In genomic region chr2:42236911-42237310, GRCh38 we compare ENCODE assay signal across 16 cellular contexts.
DNase-seq lines count a peak whose midpoint lies in the region; ATAC-seq and TF ChIP-seq lines count a peak whose summit lies in the region.
"Had no signal": no experiment of that assay in that cellular context is flagged by ENCODE, and none has a peak within 500 bp of the region (broad histone marks: within the 10 kb centered on the region; RNA-seq: fewer than 3 reads in every experiment).

No MANE protein-coding gene starts in this region.

- no peak overlapping the region for H3K4me3 ChIP-seq in dorsolateral prefrontal cortex
- H3K4me3 ChIP-seq: BLaER1 treated with 17β-estradiol and CSF1 and Interleukin-3, amounts not matched to agents 10 nM and 100 nM had no signal

- peaks cover 2% of the 10 kb centered on the region for H3K36me3 Mint-ChIP-seq in activated naive CD4-positive, alpha-beta T cell treated with anti-CD3 and anti-CD28 coated beads, Interleukin-2, amount 50 U/mL, for 24 hours
- peaks cover 5% of the 10 kb centered on the region for H3K36me3 Mint-ChIP-seq in T-cell
- H3K36me3 Mint-ChIP-seq in effector memory CD8-positive, alpha-beta T cell (ENCODE audit: insufficient read depth), result peaks cover 48% of the 10 kb centered on the region

- H3K4me1 Mint-ChIP-seq in activated naive CD4-positive, alpha-beta T cell treated with anti-CD3 and anti-CD28 coated beads, Interleukin-2, amount 50 U/mL, for 24 hours, result peaks cover 80% of the 10 kb centered on the region
- H3K4me1 Mint-ChIP-seq in T-cell, result peaks cover 75 to 88% (median 87%) of the 10 kb centered on the region in 3 donors
- peaks cover 46 to 69% of the 10 kb centered on the region in 2 donors for H3K4me1 Mint-ChIP-seq in effector memory CD8-positive, alpha-beta T cell (ENCODE audit: low read depth in 2 of 2)

- CTCF ChIA-PET in T-cell (lab: Charles Lee), result interaction anchor here in 1 of 2 donors (1.0 kb wide), 2 partner anchors 8 to 54 kb away, joined by 3 to 4 read pairs; no protein-coding TSS in a partner anchor

- TF ChIP-seq CTCF in dorsolateral prefrontal cortex (IDR thresholded peaks at IDR 0.05 in 54 of 56, conservative IDR thresholded peaks at IDR 0.05 in 2 of 56; ENCODE audit: low read depth in 1 of 56, partially characterized antibody in 56 of 56), result no peak

- DNase-seq in activated naive CD4-positive, alpha-beta T cell treated with anti-CD3 and anti-CD28 coated beads, Interleukin-2, amount 50 U/mL, for 16 hours, result no peak
- DNase-seq in T-cell, result no peak
- DNase-seq in effector memory CD8-positive, alpha-beta T cell, result no peak
- DNase-seq in dorsolateral prefrontal cortex, result no peak
- DNase-seq in activated effector memory CD4-positive, alpha-beta T cell treated with anti-CD3 and anti-CD28 coated beads, Interleukin-2, amount 50 U/mL, for 16 hours, result no peak
- DNase-seq: ACHN; CD8-positive, alpha-beta T cell; COR-L47; DMS153; DMS79 treated with DMSO at 0.1 percent for 48 hours; EL; GOT3; H9 had no signal

- H3K27me3 ChIP-seq in dorsolateral prefrontal cortex, result no peaks in the 10 kb centered on the region
- H3K27me3 ChIP-seq: BLaER1 treated with 17β-estradiol and CSF1 and Interleukin-3, amounts not matched to agents 10 nM and 100 nM had no signal

- H3K4me3 Mint-ChIP-seq in activated naive CD4-positive, alpha-beta T cell treated with anti-CD3 and anti-CD28 coated beads, Interleukin-2, amount 50 U/mL, for 24 hours, result no peak overlapping the region
- peak overlapping the region in 1 of 3 donors; percentile 8 for H3K4me3 Mint-ChIP-seq in T-cell
- peak overlapping the region; percentile 1 to 4 for H3K4me3 Mint-ChIP-seq in effector memory CD8-positive, alpha-beta T cell
- H3K4me3 Mint-ChIP-seq: CD8-positive, alpha-beta T cell; H9 had no signal

- no peaks in the 10 kb centered on the region for H3K9me3 Mint-ChIP-seq in activated naive CD4-positive, alpha-beta T cell treated with anti-CD3 and anti-CD28 coated beads, Interleukin-2, amount 50 U/mL, for 24 hours
- H3K9me3 Mint-ChIP-seq in T-cell, result no peaks in the 10 kb centered on the region
- no peaks in the 10 kb centered on the region for H3K9me3 Mint-ChIP-seq in effector memory CD8-positive, alpha-beta T cell
- H3K9me3 Mint-ChIP-seq: CD8-positive, alpha-beta T cell; H9 had no signal

- H3K27me3 Mint-ChIP-seq in activated naive CD4-positive, alpha-beta T cell treated with anti-CD3 and anti-CD28 coated beads, Interleukin-2, amount 50 U/mL, for 24 hours, result no peaks in the 10 kb centered on the region
- no peaks in the 10 kb centered on the region for H3K27me3 Mint-ChIP-seq in T-cell
- no peaks in the 10 kb centered on the region for H3K27me3 Mint-ChIP-seq in effector memory CD8-positive, alpha-beta T cell

- peak overlapping the region; percentile 70 for H3K27ac Mint-ChIP-seq in activated naive CD4-positive, alpha-beta T cell treated with anti-CD3 and anti-CD28 coated beads, Interleukin-2, amount 50 U/mL, for 24 hours
- peak overlapping the region; percentile 46 to 50 for H3K27ac Mint-ChIP-seq in T-cell
- H3K27ac Mint-ChIP-seq in effector memory CD8-positive, alpha-beta T cell, result peak overlapping the region in 1 of 2 donors; percentile 3
- H3K27ac Mint-ChIP-seq: CD8-positive, alpha-beta T cell had no signal

- ATAC-seq in T-cell (replicated peaks in 1 of 4) (no peak), GM19351 (IDR thresholded peaks at IDR 0.05; ENCODE audit: unreplicated experiment) (no peak)
- ATAC-seq in effector memory CD8-positive, alpha-beta T cell (replicated peaks), result no peak
- ATAC-seq: CD8-positive, alpha-beta T cell had no signal

- intact Hi-C loops in dorsolateral prefrontal cortex (cut with DNase I), result loop anchor here in 1 of 2 donors (10.0 kb wide), 1 partner anchor 142 kb away; no protein-coding TSS in a partner anchor

- POLR2A ChIA-PET in T-cell (lab: Charles Lee), result interaction anchor here (0.6 kb wide), 2 partner anchors 16 to 81 kb away, joined by 4 to 5 read pairs; no protein-coding TSS in a partner anchor

- H3K27ac ChIP-seq in dorsolateral prefrontal cortex, result no peak overlapping the region
- H3K27ac ChIP-seq: BLaER1 treated with 17β-estradiol and CSF1 and Interleukin-3, amounts not matched to agents 10 nM and 100 nM had no signal
